ENCODE assay signal across 1 cellular context in the genomic region with DNA sequence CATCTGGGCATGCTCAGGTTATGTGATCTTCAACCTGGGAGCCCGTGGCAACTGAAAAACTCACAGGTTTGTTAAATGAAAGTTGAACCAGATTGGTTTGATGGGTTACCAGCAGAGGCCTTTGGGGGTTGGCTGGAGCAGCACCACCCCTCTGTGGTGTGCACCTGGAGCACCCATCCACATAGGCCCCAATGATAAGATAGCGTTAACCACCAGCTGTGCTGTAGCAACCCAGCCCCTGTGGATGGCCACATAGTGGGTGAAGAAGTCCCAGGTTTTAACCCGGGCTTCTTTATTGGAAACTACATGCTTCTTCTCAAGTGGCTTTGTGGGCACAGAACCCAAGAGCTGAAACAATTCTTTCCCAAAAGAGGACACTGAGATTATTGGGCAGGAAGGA.
TF ChIP-seq lines count a peak whose summit lies in the region.

No MANE protein-coding gene starts in this region.

TF ChIP-seq in H1, 55 proteins besides CTCF, POLR2A, EP300 and RAD21:
- TF ChIP-seq KDM4A (IDR thresholded peaks at IDR 0.05; ENCODE audit: low read depth, low read length, severe bottlenecking) (no peak), EGR1 (IDR thresholded peaks at IDR 0.05; ENCODE audit: borderline replicate concordance, low read depth, low read length) (no peak), SIN3A (conservative IDR thresholded peaks at IDR 0.05 in 1 of 2, IDR thresholded peaks at IDR 0.05 in 1 of 2; ENCODE audit: low read depth in 1 of 2, low read length in 2 of 2) (no peak), EZH2 (IDR thresholded peaks at IDR 0.05; ENCODE audit: low read depth, low read length, severe bottlenecking) (no peak), TBP (IDR thresholded peaks at IDR 0.05; ENCODE audit: low read depth, low read length) (no peak), RXRA (IDR thresholded peaks at IDR 0.05; ENCODE audit: insufficient read depth, low read depth, low read length) (no peak), POLR2AphosphoS5 (IDR thresholded peaks at IDR 0.05; ENCODE audit: low read depth, low read length) (no peak), SRF (IDR thresholded peaks at IDR 0.05; ENCODE audit: low read depth, low read length) (no peak), BACH1 (IDR thresholded peaks at IDR 0.05; ENCODE audit: low read length) (no peak)
